Comparison of ENCODE assay signal across 1 cellular context in the genomic region with DNA sequence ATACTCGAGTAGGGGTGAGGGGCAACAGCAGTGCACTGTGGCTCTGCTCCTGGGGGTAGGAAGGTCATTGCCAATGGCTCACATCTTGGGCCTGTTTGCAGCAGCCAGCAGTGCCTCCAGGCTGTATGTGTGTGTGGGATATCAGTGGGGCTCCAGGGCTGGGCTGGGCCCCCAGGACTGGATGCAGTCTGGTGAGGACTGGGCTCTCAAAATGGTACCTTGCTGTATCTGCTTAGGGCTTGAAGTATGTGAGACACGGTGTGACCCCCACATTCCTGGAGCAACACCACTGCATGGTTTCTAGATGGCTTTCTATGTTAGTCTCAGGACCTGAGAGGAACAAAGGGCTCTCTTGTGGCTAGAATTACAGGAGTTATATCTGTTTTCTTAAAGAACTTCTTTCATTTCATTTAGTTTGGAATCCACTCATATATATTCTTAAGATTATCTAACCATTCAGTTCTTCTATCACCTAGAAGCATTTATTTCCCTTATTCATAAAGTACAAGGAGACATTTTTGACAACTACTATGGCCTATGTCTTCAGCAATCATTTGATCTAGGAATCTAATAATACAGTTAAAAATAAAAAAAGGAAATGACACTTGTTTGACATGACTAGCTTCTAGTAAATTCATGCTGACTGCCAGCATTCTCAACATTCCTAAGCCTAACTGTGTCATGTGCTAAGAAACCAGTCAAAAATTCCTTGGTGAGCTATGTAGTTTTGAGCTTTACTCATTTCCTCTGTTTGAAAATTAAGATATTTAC.
TF ChIP-seq lines count a peak whose summit lies in the region.

No MANE protein-coding gene starts in this region.

TF ChIP-seq in SK-N-SH treated with all-trans-retinoic acid at 6 μM for 48 hours, 23 proteins besides CTCF, POLR2A, EP300 and RAD21 (continued from another document):
- peak; percentile 93 for TF ChIP-seq ISL1 (CRISPR knock-in tag; IDR thresholded peaks at IDR 0.05)
- no peak for TF ChIP-seq ZFP3 (CRISPR knock-in tag; IDR thresholded peaks at IDR 0.05)
- TF ChIP-seq, protein P1, sequence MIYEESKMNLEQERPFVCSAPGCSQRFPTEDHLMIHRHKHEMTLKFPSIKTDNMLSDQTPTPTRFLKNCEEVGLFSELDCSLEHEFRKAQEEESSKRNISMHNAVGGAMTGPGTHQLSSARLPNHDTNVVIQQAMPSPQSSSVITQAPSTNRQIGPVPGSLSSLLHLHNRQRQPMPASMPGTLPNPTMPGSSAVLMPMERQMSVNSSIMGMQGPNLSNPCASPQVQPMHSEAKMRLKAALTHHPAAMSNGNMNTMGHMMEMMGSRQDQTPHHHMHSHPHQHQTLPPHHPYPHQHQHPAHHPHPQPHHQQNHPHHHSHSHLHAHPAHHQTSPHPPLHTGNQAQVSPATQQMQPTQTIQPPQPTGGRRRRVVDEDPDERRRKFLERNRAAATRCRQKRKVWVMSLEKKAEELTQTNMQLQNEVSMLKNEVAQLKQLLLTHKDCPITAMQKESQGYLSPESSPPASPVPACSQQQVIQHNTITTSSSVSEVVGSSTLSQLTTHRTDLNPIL (CRISPR knock-in tag; IDR thresholded peaks at IDR 0.05; ENCODE audit: low read depth) = peak; percentile 88
